In the genomic region with DNA sequence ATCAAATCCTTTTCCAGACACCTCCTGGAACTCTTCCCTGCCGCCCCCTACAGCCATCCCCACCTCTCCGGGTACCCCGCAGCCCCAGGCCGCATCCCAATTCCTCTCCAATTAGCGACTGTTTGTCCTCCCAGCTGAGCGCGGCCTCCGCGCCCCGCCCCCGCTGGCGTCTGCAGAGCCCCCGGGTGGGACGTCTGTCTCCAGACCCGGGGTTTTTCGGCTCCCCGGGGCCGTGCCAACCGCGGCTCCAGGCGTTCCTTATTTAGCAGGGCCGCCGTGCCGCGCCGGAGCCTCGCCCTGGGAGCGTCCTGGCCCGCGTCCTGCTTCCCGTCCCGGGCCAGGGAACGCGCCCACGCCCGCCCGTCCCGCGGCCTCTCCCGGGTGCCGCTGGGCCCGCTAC, we compare ENCODE assay signal across 8 cellular contexts. TPM values are rescaled to one million over a fixed set of nuclear protein-coding genes. Genes with fewer than 3 reads are reported as not detected.
DNase-seq lines count a peak whose midpoint lies in the region; ATAC-seq, FAIRE-seq and TF ChIP-seq lines count a peak whose summit lies in the region.
"Not testable (repeated sequence)": the region's sequence is repeated elsewhere in the genome, so short reads cannot be mapped to it uniquely, and the experiment has no call there.

No MANE protein-coding gene starts in this region.

- ATAC-seq in activated B cell treated with CpG ODN at 0.5 μM for 24 hours (ENCODE audit: low read depth); right lobe of liver: not testable (repeated sequence)

- H3K14ac ChIP-seq in trophoblast cell (ENCODE audit: low read length), result not testable (repeated sequence)

- not testable (repeated sequence) for TF ChIP-seq CTCF in activated B cell treated with CpG ODN at 0.5 μM for 24 hours (IDR thresholded peaks at IDR 0.05); astrocyte (IDR thresholded peaks at IDR 0.05; ENCODE audit: insufficient read depth, low read depth, low read length); esophagus squamous epithelium (IDR thresholded peaks at IDR 0.05); right lobe of liver (IDR thresholded peaks at IDR 0.05); tibial nerve (IDR thresholded peaks at IDR 0.05)

- H3K4me3 Mint-ChIP-seq in CD8-positive, alpha-beta memory T cell, result peak overlapping the region; percentile 58 to 86 (median 74)
- H3K4me3 Mint-ChIP-seq in activated B cell treated with CpG ODN at 0.5 μM for 24 hours, result peak overlapping the region; percentile 77
- peak overlapping the region; percentile 85 for H3K4me3 Mint-ChIP-seq in astrocyte (ENCODE audit: unreplicated experiment)

- intact Hi-C loops in activated B cell treated with CpG ODN at 0.5 μM for 24 hours (cut with micrococcal nuclease); esophagus squamous epithelium (cut with DNase I); right lobe of liver (cut with DNase I): not testable (repeated sequence)

- H4K8ac ChIP-seq in trophoblast cell (ENCODE audit: low read depth, low read length), result not testable (repeated sequence)

- not testable (repeated sequence) for TF ChIP-seq POLR2A in esophagus squamous epithelium (IDR thresholded peaks at IDR 0.05); right lobe of liver (IDR thresholded peaks at IDR 0.05); tibial nerve (IDR thresholded peaks at IDR 0.05)

- peak overlapping the region; percentile 24 for H4K91ac ChIP-seq in trophoblast cell (ENCODE audit: low read depth, low read length)

- not testable (repeated sequence) for FAIRE-seq in astrocyte (lab: Jason Lieb, UNC)

- not testable (repeated sequence) for H2BK120ac ChIP-seq in trophoblast cell (ENCODE audit: insufficient read depth, low read length, poor library complexity)

- not testable (repeated sequence) for H2AFZ ChIP-seq in astrocyte (ENCODE audit: low read depth, low read length); trophoblast cell (ENCODE audit: insufficient read depth, low read length, poor library complexity)

- H3K9me3 Mint-ChIP-seq in CD8-positive, alpha-beta memory T cell; activated B cell treated with CpG ODN at 0.5 μM for 24 hours; astrocyte (ENCODE audit: unreplicated experiment): not testable (repeated sequence)

- H3K4ac ChIP-seq in trophoblast cell (ENCODE audit: low read depth, low read length), result not testable (repeated sequence)

- H3K9ac ChIP-seq in astrocyte (ENCODE audit: low read length), result peak overlapping the region; percentile 62
- not testable (repeated sequence) for H3K9ac ChIP-seq in trophoblast cell (ENCODE audit: low read length)

- not testable (repeated sequence) for H3K4me1 Mint-ChIP-seq in CD8-positive, alpha-beta memory T cell; astrocyte (ENCODE audit: low read depth, unreplicated experiment)
- H3K4me1 Mint-ChIP-seq in activated B cell treated with CpG ODN at 0.5 μM for 24 hours, result peaks cover 11% of the 10 kb centered on the region

- H3K36me3 Mint-ChIP-seq in CD8-positive, alpha-beta memory T cell; activated B cell treated with CpG ODN at 0.5 μM for 24 hours (ENCODE audit: low read depth); astrocyte (ENCODE audit: low read depth, unreplicated experiment): not testable (repeated sequence)

- not testable (repeated sequence) for H3K79me1 ChIP-seq in trophoblast cell (ENCODE audit: low read length)

- CTCF ChIA-PET in CD8-positive, alpha-beta memory T cell (lab: Charles Lee); activated B cell treated with CpG ODN at 0.5 μM for 24 hours (lab: Charles Lee): not testable (repeated sequence)

- H3K9me3 ChIP-seq in CD8-positive, alpha-beta memory T cell (ENCODE audit: low read length); astrocyte (ENCODE audit: insufficient read depth, low read depth, low read length); esophagus squamous epithelium; right lobe of liver; trophoblast cell (ENCODE audit: insufficient read depth, low read depth, low read length); tibial nerve: not testable (repeated sequence)

- TF ChIP-seq EP300 in tibial nerve (IDR thresholded peaks at IDR 0.05), result not testable (repeated sequence)

- H3K23ac ChIP-seq in trophoblast cell (ENCODE audit: low read length), result not testable (repeated sequence)

- peak overlapping the region; percentile 70 for H3K4me2 ChIP-seq in astrocyte (ENCODE audit: low read length)
- H3K4me2 ChIP-seq in trophoblast cell (ENCODE audit: low read length), result peak overlapping the region; percentile 64

- peak overlapping the region in 3 of 8 donors; percentile 54 to 68 (median 66) for H3K27ac Mint-ChIP-seq in CD8-positive, alpha-beta memory T cell
- H3K27ac Mint-ChIP-seq in activated B cell treated with CpG ODN at 0.5 μM for 24 hours; astrocyte (ENCODE audit: unreplicated experiment): not testable (repeated sequence)

- not testable (repeated sequence) for H2AK5ac ChIP-seq in trophoblast cell (ENCODE audit: low read length)

- H3K18ac ChIP-seq in trophoblast cell (ENCODE audit: low read length), result not testable (repeated sequence)

- not testable (repeated sequence) for H3K27me3 ChIP-seq in CD8-positive, alpha-beta memory T cell (ENCODE audit: insufficient read depth, low read length, poor library complexity, severe bottlenecking); astrocyte (ENCODE audit: insufficient read depth, low read length); esophagus squamous epithelium; right lobe of liver; trophoblast cell (ENCODE audit: insufficient read depth, low read length); tibial nerve

- not testable (repeated sequence) for H3K36me3 ChIP-seq in CD8-positive, alpha-beta memory T cell (ENCODE audit: insufficient read depth, low read length); astrocyte (ENCODE audit: insufficient read depth, low read length); esophagus squamous epithelium; right lobe of liver; trophoblast cell (ENCODE audit: control insufficient read depth in 1 of 2, insufficient read depth in 2 of 2, low read length in 2 of 2); tibial nerve

- 0 to 7% methylated on average over 1 to 3 of the region's 42 CpGs for WGBS in esophagus squamous epithelium, 2 donors
- WGBS in right lobe of liver (ENCODE audit: insufficient coverage, low coverage, low lambda C conversion rate, missing lambda C conversion rate), result 0% methylated on average over 14 of the region's 42 CpGs
- no CpG with 5 or more reads among the region's 42 CpGs for WGBS in trophoblast cell (ENCODE audit: extremely low coverage, insufficient coverage, insufficient read length)
- WGBS in tibial nerve, 2 donors, result 0% methylated on average over 16 to 20 of the region's 42 CpGs

- POLR2A ChIA-PET in CD8-positive, alpha-beta memory T cell (lab: Charles Lee); activated B cell treated with CpG ODN at 0.5 μM for 24 hours (lab: Charles Lee): not testable (repeated sequence)

- not testable (repeated sequence) for H3K27ac ChIP-seq in CD8-positive, alpha-beta memory T cell (ENCODE audit: low read depth, low read length); astrocyte (ENCODE audit: low read depth, low read length); right lobe of liver; trophoblast cell (ENCODE audit: low read depth, low read length)
- H3K27ac ChIP-seq in esophagus squamous epithelium (peak overlapping the region; percentile 78 to 92 (median 87)), tibial nerve (peak overlapping the region in 3 of 4 donors; percentile 78 to 89 (median 86))

- not testable (repeated sequence) for H4K12ac ChIP-seq in trophoblast cell (ENCODE audit: low read depth, low read length)

- H3K79me2 ChIP-seq in astrocyte (ENCODE audit: insufficient read depth, low read length), result peaks cover 23% of the 10 kb centered on the region
- H3K79me2 ChIP-seq in trophoblast cell (ENCODE audit: control insufficient read depth, insufficient read depth, low read length, poor library complexity), result not testable (repeated sequence)

- H3K4me1 ChIP-seq in CD8-positive, alpha-beta memory T cell (ENCODE audit: insufficient read depth, low read length); astrocyte (ENCODE audit: insufficient read depth, low read length); right lobe of liver; trophoblast cell (ENCODE audit: control insufficient read depth in 1 of 2, insufficient read depth in 2 of 2, low read length in 2 of 2): not testable (repeated sequence)
- H3K4me1 ChIP-seq in esophagus squamous epithelium (peaks cover 1 to 47% (median 15%) of the 10 kb centered on the region in 3 donors), tibial nerve (peaks cover 0 to 32% (median 2%) of the 10 kb centered on the region in 4 donors)

- H4K20me1 ChIP-seq in astrocyte (ENCODE audit: insufficient read depth, low read length), result not testable (repeated sequence)

- not testable (repeated sequence) for H3K27me3 Mint-ChIP-seq in CD8-positive, alpha-beta memory T cell; activated B cell treated with CpG ODN at 0.5 μM for 24 hours; astrocyte (ENCODE audit: low read depth, unreplicated experiment)

- H2BK12ac ChIP-seq in trophoblast cell (ENCODE audit: low read length), result not testable (repeated sequence)

- not testable (repeated sequence) for H3K4me3 ChIP-seq in CD8-positive, alpha-beta memory T cell (ENCODE audit: low read length)
- H3K4me3 ChIP-seq in astrocyte (ENCODE audit: insufficient read depth, low read depth, low read length) (peak overlapping the region; percentile 46), esophagus squamous epithelium (peak overlapping the region; percentile 42 to 72 (median 55)), right lobe of liver (peak overlapping the region; percentile 38 to 49 (median 44)), trophoblast cell (ENCODE audit: low read depth, low read length) (peak overlapping the region; percentile 68), tibial nerve (peak overlapping the region; percentile 52 to 83 (median 60))

- DNase-seq in CD8-positive, alpha-beta memory T cell, result peak in 1 of 5 donors; percentile 36
- DNase-seq in M059J (ENCODE audit: low read depth) (peak; percentile 9), right lobe of liver (peak in 1 of 3 donors; percentile 47)
- not testable (repeated sequence) for DNase-seq in activated B cell treated with CpG ODN at 0.5 μM for 24 hours; astrocyte (ENCODE audit: low read depth); esophagus squamous epithelium (lab: John Stamatoyannopoulos, UW); trophoblast cell; tibial nerve (ENCODE audit: low spot score in 2 of 2)

- not testable (repeated sequence) for H2BK5ac ChIP-seq in trophoblast cell (ENCODE audit: low read depth, low read length, poor library complexity)

RNA-seq across cellular contexts. Expression of a gene that starts 0.6 kb away (rescaled TPM):
- total RNA-seq in CD8-positive, alpha-beta memory T cell, result 10 to 100 TPM; 58.9 to 66.2 TPM
- 9.9 TPM for polyA plus RNA-seq in CD8-positive, alpha-beta memory T cell
- 12.9 and 56.0 TPM in 2 replicates for total RNA-seq in M059J (2014; rRNA removed; shearing (Covaris generic))
- total RNA-seq in activated B cell treated with CpG ODN at 0.5 μM for 24 hours (58.6 and 84.2 TPM in 2 replicates), astrocyte (112 and 128 TPM in 2 replicates), esophagus squamous epithelium (100 to 1,000 TPM in 1 of 4 donors, 10 to 100 TPM in 3; 34.1 to 123 (median 64.1) TPM), right lobe of liver (10 to 100 TPM; 28.5 to 58.2 (median 42.8) TPM), tibial nerve (100 to 1,000 TPM; 207 to 542 (median 381) TPM)
- polyA plus RNA-seq in trophoblast cell (2013), result 23.3 and 23.8 TPM in 2 replicates

RNA-seq across cellular contexts. Expression of a gene that starts 13.4 kb away (rescaled TPM):
- under 1 TPM; 0.20 to 0.55 TPM for total RNA-seq in CD8-positive, alpha-beta memory T cell
- polyA plus RNA-seq in CD8-positive, alpha-beta memory T cell, result 0.75 TPM
- total RNA-seq in M059J (2014; rRNA removed; shearing (Covaris generic)), result 2.1 and 3.8 TPM in 2 replicates
- 0.61 TPM in 1 of 2 replicates, not detected in the other for total RNA-seq in activated B cell treated with CpG ODN at 0.5 μM for 24 hours
- total RNA-seq in astrocyte, result 1.2 and 1.4 TPM in 2 replicates
- 1 to 10 TPM in 2 of 4 donors, under 1 TPM in 2; 0.26 to 4.2 (median 0.99) TPM for total RNA-seq in esophagus squamous epithelium
- total RNA-seq in right lobe of liver, result 10 to 100 TPM in 3 of 6 experiments, 1 to 10 TPM in 3; 3.8 to 14.6 (median 8.7) TPM
- 0.60 and 0.65 TPM in 2 replicates for polyA plus RNA-seq in trophoblast cell (2013)
- total RNA-seq in tibial nerve, result not detected

RNA-seq across cellular contexts. Expression of a gene that starts 20.5 kb away (rescaled TPM):
- total RNA-seq in CD8-positive, alpha-beta memory T cell, result 100 to 1,000 TPM; 102 to 106 TPM
- polyA plus RNA-seq in CD8-positive, alpha-beta memory T cell, result 7.3 TPM
- 69.0 and 92.8 TPM in 2 replicates for total RNA-seq in M059J (2014; rRNA removed; shearing (Covaris generic))
- 72.7 and 78.1 TPM in 2 replicates for total RNA-seq in activated B cell treated with CpG ODN at 0.5 μM for 24 hours
- total RNA-seq in astrocyte, result 92.1 and 93.1 TPM in 2 replicates
- 10 to 100 TPM; 46.9 to 79.6 (median 73.2) TPM for total RNA-seq in esophagus squamous epithelium
- 10 to 100 TPM; 40.9 to 56.2 (median 46.2) TPM for total RNA-seq in right lobe of liver
- polyA plus RNA-seq in trophoblast cell (2013), result 109 and 111 TPM in 2 replicates
- total RNA-seq in tibial nerve, result 10 to 100 TPM; 29.1 to 53.7 (median 38.4) TPM
